Comparison of ENCODE assay signal across 2 cellular contexts in genomic region chr14:52929192-52929807, GRCh38.
TF ChIP-seq lines count a peak whose summit lies in the region.

No MANE protein-coding gene starts in this region.

TF ChIP-seq in IMR-90, 13 proteins besides CTCF, POLR2A, EP300 and RAD21:
- no peak for TF ChIP-seq RFX5 (IDR thresholded peaks at IDR 0.05; ENCODE audit: low read depth, low read length)
- no peak for TF ChIP-seq RCOR1 (IDR thresholded peaks at IDR 0.05; ENCODE audit: insufficient replicate concordance, low read length)
- no peak for TF ChIP-seq BHLHE40 (IDR thresholded peaks at IDR 0.05; ENCODE audit: low read depth, low read length)
- no peak for TF ChIP-seq MAZ (IDR thresholded peaks at IDR 0.05; ENCODE audit: borderline replicate concordance, low read depth, low read length)
- no peak for TF ChIP-seq FOS (IDR thresholded peaks at IDR 0.05; ENCODE audit: low read depth, low read length)
- TF ChIP-seq MAFK (IDR thresholded peaks at IDR 0.05; ENCODE audit: low read depth, low read length) = no peak
- no peak for TF ChIP-seq NFE2L2 (IDR thresholded peaks at IDR 0.05; ENCODE audit: low read depth, low read length)
- TF ChIP-seq ELK1 (IDR thresholded peaks at IDR 0.05; ENCODE audit: borderline replicate concordance, low read depth, low read length) = no peak
- TF ChIP-seq MXI1 (IDR thresholded peaks at IDR 0.05; ENCODE audit: borderline replicate concordance, low read depth, low read length) = no peak
- TF ChIP-seq CEBPB (IDR thresholded peaks at IDR 0.05; ENCODE audit: low read depth, low read length) = no peak
- no peak for TF ChIP-seq SMC3 (IDR thresholded peaks at IDR 0.05; ENCODE audit: low read depth, low read length)
- no peak for TF ChIP-seq USF2 (IDR thresholded peaks at IDR 0.05; ENCODE audit: low read depth, low read length)
- TF ChIP-seq CHD1 (IDR thresholded peaks at IDR 0.05; ENCODE audit: low read depth, low read length) = no peak

TF ChIP-seq in H1, 55 proteins besides CTCF, POLR2A, EP300 and RAD21:
- no peak for TF ChIP-seq GABPA (IDR thresholded peaks at IDR 0.05; ENCODE audit: borderline replicate concordance, insufficient read depth, low read length)
- TF ChIP-seq TBP (IDR thresholded peaks at IDR 0.05; ENCODE audit: low read depth, low read length) = no peak
- TF ChIP-seq KDM1A (IDR thresholded peaks at IDR 0.05; ENCODE audit: borderline replicate concordance, low read length) = peak; percentile 82
